1 cellular context compared by ENCODE assay signal in the genomic region with DNA sequence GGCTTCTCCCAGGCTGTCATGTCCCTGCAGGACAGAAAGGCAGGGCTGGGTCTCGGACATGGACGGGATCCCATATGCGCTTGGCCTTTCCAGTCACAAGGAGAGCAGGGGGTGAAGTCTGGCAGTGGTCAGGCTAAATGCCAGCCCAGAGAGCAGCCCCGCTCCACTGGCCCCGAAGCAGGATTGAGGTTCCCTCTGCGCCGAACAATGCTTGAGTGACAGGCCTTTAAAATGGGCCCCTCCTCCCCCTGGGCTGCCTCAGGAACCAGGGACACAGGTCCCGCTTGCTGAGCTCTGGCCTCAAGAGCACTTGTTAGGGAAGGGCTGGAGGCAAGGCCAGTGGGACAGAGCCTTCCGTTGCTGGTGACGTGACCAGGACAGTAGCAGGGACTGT.
TF ChIP-seq lines count a peak whose summit lies in the region.

No MANE protein-coding gene starts in this region.

TF ChIP-seq in H1, 55 proteins besides CTCF, POLR2A, EP300 and RAD21:
- TF ChIP-seq POLR2AphosphoS5 (IDR thresholded peaks at IDR 0.05; ENCODE audit: low read depth, low read length) = no peak
